Comparison of ENCODE assay signal across 18 cellular contexts in genomic region chr4:141248029-141248428, GRCh38. TPM values are rescaled to one million over a fixed set of nuclear protein-coding genes. Genes with fewer than 3 reads are reported as not detected.
DNase-seq lines count a peak whose midpoint lies in the region; FAIRE-seq and TF ChIP-seq lines count a peak whose summit lies in the region.
"Had no signal": no experiment of that assay in that cellular context is flagged by ENCODE, and none has a peak within 500 bp of the region (broad histone marks: within the 10 kb centered on the region; RNA-seq: fewer than 3 reads in every experiment).

No MANE protein-coding gene starts in this region.

- no peaks in the 10 kb centered on the region for H3K9me3 Mint-ChIP-seq in MCF 10A (ENCODE audit: unreplicated experiment)
- H3K9me3 Mint-ChIP-seq: activated naive CD4-positive, alpha-beta T cell treated with anti-CD3 and anti-CD28 coated beads, Interleukin-2, amount 50 U/mL, for 72 hours; central memory CD8-positive, alpha-beta T cell; nephron had no signal

- no peak for FAIRE-seq in frontal cortex (lab: Jason Lieb, UNC)
- FAIRE-seq: endometrium had no signal

- CTCF ChIA-PET in MCF 10A (lab: Yijun Ruan, JAX) = interaction anchor here (0.6 kb wide), 1 partner anchor 442 kb away, joined by 3 read pairs; no protein-coding TSS in a partner anchor
- CTCF ChIA-PET in mammary epithelial cell (lab: Charles Lee; ENCODE audit: low non-redundant PET) = no interaction called here
- CTCF ChIA-PET in HEK293T (lab: Yijun Ruan, JAX) = no interaction called here

- H3K4me1 Mint-ChIP-seq in MCF 10A (ENCODE audit: insufficient read depth, unreplicated experiment) = peaks cover 6% of the 10 kb centered on the region
- H3K4me1 Mint-ChIP-seq: central memory CD8-positive, alpha-beta T cell had no signal

- no peak overlapping the region for H3K27ac ChIP-seq in mammary epithelial cell (ENCODE audit: insufficient read depth, low read depth, low read length)

- DNase-seq in MCF 10A (ENCODE audit: unreplicated experiment) (peak; percentile 72), mammary epithelial cell (no peak), SIG-M5 treated with dmso at 0.1 percent for 504 hours (lab: John Stamatoyannopoulos, UW; ENCODE audit: unreplicated experiment) (peak; percentile 77), fibroblast of the conjunctiva (ENCODE audit: low read depth) (peak; percentile 60), H7 (no peak), HEK293T (ENCODE audit: extremely low spot score) (no peak), NCI-H1048 (lab: John Stamatoyannopoulos, UW) (no peak), frontal cortex (ENCODE audit: low spot score in 2 of 2) (no peak)
- DNase-seq: 8988T; Caco-2; left colon; NCI-H1105 treated with DMSO at 0.1 percent for 48 hours; stimulated activated naive CD4-positive, alpha-beta T cell; SW 1271 had no signal

- H3K4me3 ChIP-seq in mammary epithelial cell (replicated peaks in 1 of 3; ENCODE audit: insufficient read depth in 1 of 3, low read depth in 2 of 3, low read length in 3 of 3) (no peak overlapping the region), H7 (ENCODE audit: insufficient read depth, low read depth, low read length) (no peak overlapping the region)

- no peaks in the 10 kb centered on the region for H3K79me2 ChIP-seq in mammary epithelial cell (ENCODE audit: insufficient read depth, low read length)

- no peaks in the 10 kb centered on the region for H3K9me3 ChIP-seq in mammary epithelial cell (replicated peaks; ENCODE audit: insufficient read depth, low read length)
- H3K9me3 ChIP-seq: Caco-2 had no signal

- BruUV-seq in MCF 10A (replicated peaks; lab: Mats Ljungman, UMichigan) = no TSS peak
- no TSS peak for BruUV-seq in mammary epithelial cell (replicated peaks; lab: Mats Ljungman, UMichigan)

- no peaks in the 10 kb centered on the region for H3K27me3 ChIP-seq in mammary epithelial cell (ENCODE audit: insufficient read depth, low read length)
- H3K27me3 ChIP-seq in H7 (ENCODE audit: control insufficient read depth, insufficient read depth, low read length) = no peaks in the 10 kb centered on the region

- no peak overlapping the region for H2AFZ ChIP-seq in mammary epithelial cell (ENCODE audit: low read depth, low read length)

- no peak overlapping the region for H3K4me2 ChIP-seq in mammary epithelial cell (ENCODE audit: insufficient read depth, low read depth, low read length)

- WGBS in mammary epithelial cell (ENCODE audit: low coverage, missing lambda C conversion rate) = 95% methylated on average over 4 of the region's 4 CpGs

- in situ Hi-C loops in mammary epithelial cell (cut with MboI; ENCODE audit: low sequenced_read_pairs in 2 of 2) = no loop called here

- dilution Hi-C loops in mammary epithelial cell (cut with HindIII; ENCODE audit: low sequenced_read_pairs) = no loop called here

- H3K36me3 ChIP-seq in mammary epithelial cell (ENCODE audit: insufficient read depth, low read length) = no peaks in the 10 kb centered on the region
- no peaks in the 10 kb centered on the region for H3K36me3 ChIP-seq in H7 (replicated peaks; ENCODE audit: control insufficient read depth, insufficient read depth, low read length)

- no peak overlapping the region for H3K27ac Mint-ChIP-seq in MCF 10A (ENCODE audit: low read depth, unreplicated experiment)
- H3K27ac Mint-ChIP-seq: activated naive CD4-positive, alpha-beta T cell treated with anti-CD3 and anti-CD28 coated beads, Interleukin-2, amount 50 U/mL, for 72 hours; nephron had no signal

- no peaks in the 10 kb centered on the region for H3K27me3 Mint-ChIP-seq in MCF 10A (ENCODE audit: insufficient read depth, unreplicated experiment)

- TF ChIP-seq CTCF in MCF 10A (IDR thresholded peaks at IDR 0.05; ENCODE audit: unreplicated experiment) = no peak
- TF ChIP-seq CTCF in mammary epithelial cell (conservative IDR thresholded peaks at IDR 0.05 in 1 of 2, IDR thresholded peaks at IDR 0.05 in 1 of 2; ENCODE audit: extremely low read depth in 1 of 2, insufficient read depth in 1 of 2, low read depth in 1 of 2, low read length in 2 of 2) = no peak

- H3K36me3 Mint-ChIP-seq in MCF 10A (ENCODE audit: insufficient read depth, unreplicated experiment) = no peaks in the 10 kb centered on the region
- H3K36me3 Mint-ChIP-seq: activated naive CD4-positive, alpha-beta T cell treated with anti-CD3 and anti-CD28 coated beads, Interleukin-2, amount 50 U/mL, for 72 hours had no signal

- no peak overlapping the region for H3K9ac ChIP-seq in mammary epithelial cell (ENCODE audit: insufficient read depth, low read length)

- no peaks in the 10 kb centered on the region for H4K20me1 ChIP-seq in mammary epithelial cell (ENCODE audit: insufficient read depth, low read length)

- no peak overlapping the region for H3K4me3 Mint-ChIP-seq in MCF 10A (ENCODE audit: unreplicated experiment)
- H3K4me3 Mint-ChIP-seq: central memory CD8-positive, alpha-beta T cell; nephron had no signal

- intact Hi-C loops in MCF 10A (cut with micrococcal nuclease) = no loop called here
- intact Hi-C loops in mammary epithelial cell (cut with micrococcal nuclease) = no loop called here

- H3K4me1 ChIP-seq in mammary epithelial cell (ENCODE audit: insufficient read depth, low read length) = no peaks in the 10 kb centered on the region

- POLR2A ChIA-PET in MCF 10A (lab: Yijun Ruan, JAX) = no interaction called here
- POLR2A ChIA-PET in HEK293T (lab: Yijun Ruan, JAX) = no interaction called here

TF ChIP-seq in HEK293T, 16 proteins besides CTCF, POLR2A, EP300 and RAD21:
- TF ChIP-seq CTBP1 (IDR thresholded peaks at IDR 0.05; ENCODE audit: borderline replicate concordance) (no peak), SP1 (IDR thresholded peaks at IDR 0.05) (no peak), ZNF384 (IDR thresholded peaks at IDR 0.05) (no peak), FOXA1 (IDR thresholded peaks at IDR 0.05) (no peak), FOXK2 (IDR thresholded peaks at IDR 0.05) (no peak), ARNT (IDR thresholded peaks at IDR 0.05) (no peak), HDGF (IDR thresholded peaks at IDR 0.05; ENCODE audit: borderline replicate concordance) (no peak)

RNA-seq across cellular contexts. Expression of gene ZNF330, which starts 27.3 kb away (rescaled TPM):
- total RNA-seq in MCF 10A (2022) (34.1 and 39.1 TPM in 2 replicates), mammary epithelial cell (10 to 100 TPM; 18.7 to 31.2 TPM), frontal cortex (20.4 TPM)
- polyA plus RNA-seq in mammary epithelial cell = 20.6 TPM
- polyA minus RNA-seq in mammary epithelial cell = 3.9 TPM
- 41.3 and 60.6 TPM in 2 replicates for total RNA-seq in H7 (2014; rRNA removed; shearing (Covaris generic))

Comparison
In these comparisons a context has a peak if more than half of its experiments do, and no peak if none do; other contexts are left out.
1. DNase-seq: peak in MCF 10A (single experiment), SIG-M5 treated with dmso at 0.1 percent for 504 hours (single experiment) and fibroblast of the conjunctiva (single experiment); none in mammary epithelial cell (single experiment), H7 (single experiment), HEK293T (single experiment), NCI-H1048 (single experiment) and frontal cortex (0 of 2).